In the genomic region with DNA sequence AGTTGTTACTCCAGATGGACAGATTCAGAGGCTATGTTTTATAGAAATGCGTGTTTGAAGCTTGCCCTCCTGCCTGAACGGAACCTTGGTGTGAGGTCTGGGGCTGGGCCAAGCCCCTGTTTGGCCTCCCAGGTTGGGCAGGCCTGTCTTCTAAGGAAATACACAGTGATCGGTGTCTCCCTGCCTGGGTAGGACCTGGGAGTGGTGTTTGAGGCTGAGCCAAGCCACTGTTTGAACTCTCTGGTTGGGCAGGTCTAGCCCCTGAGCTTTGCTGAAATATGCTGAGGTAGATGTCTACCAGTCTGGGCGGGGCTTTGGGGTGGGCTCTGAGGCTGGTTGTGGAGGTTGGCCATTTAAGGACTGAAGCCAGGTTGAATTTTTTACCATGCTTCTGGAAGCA, we compare ENCODE assay signal across 2 cellular contexts.
TF ChIP-seq lines count a peak whose summit lies in the region.

No MANE protein-coding gene starts in this region.

TF ChIP-seq in HEK293, 187 proteins besides CTCF, POLR2A, EP300 and RAD21:
- TF ChIP-seq, protein P1, sequence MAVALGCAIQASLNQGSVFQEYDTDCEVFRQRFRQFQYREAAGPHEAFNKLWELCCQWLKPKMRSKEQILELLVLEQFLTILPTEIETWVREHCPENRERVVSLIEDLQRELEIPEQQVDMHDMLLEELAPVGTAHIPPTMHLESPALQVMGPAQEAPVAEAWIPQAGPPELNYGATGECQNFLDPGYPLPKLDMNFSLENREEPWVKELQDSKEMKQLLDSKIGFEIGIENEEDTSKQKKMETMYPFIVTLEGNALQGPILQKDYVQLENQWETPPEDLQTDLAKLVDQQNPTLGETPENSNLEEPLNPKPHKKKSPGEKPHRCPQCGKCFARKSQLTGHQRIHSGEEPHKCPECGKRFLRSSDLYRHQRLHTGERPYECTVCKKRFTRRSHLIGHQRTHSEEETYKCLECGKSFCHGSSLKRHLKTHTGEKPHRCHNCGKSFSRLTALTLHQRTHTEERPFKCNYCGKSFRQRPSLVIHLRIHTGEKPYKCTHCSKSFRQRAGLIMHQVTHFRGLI (tag by site-specific recombination; IDR thresholded peaks at IDR 0.05): peak; percentile 55; the same call in 1 of the 2 replicates
- TF ChIP-seq, protein P2, sequence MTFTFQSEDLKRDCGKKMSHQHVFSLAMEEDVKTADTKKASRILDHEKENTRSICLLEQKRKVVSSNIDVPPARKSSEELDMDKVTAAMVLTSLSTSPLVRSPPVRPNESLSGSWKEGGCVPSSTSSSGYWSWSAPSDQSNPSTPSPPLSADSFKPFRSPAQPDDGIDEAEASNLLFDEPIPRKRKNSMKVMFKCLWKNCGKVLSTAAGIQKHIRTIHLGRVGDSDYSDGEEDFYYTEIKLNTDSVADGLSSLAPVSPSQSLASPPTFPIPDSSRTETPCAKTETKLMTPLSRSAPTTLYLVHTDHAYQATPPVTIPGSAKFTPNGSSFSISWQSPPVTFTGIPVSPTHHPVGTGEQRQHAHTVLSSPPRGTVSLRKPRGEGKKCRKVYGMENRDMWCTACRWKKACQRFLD (tag by site-specific recombination; IDR thresholded peaks at IDR 0.05): no peak
TF ChIP-seq in HEK293: peak in this region for 1.

TF ChIP-seq in H1, 55 proteins besides CTCF, POLR2A, EP300 and RAD21 (continued from another document):
- TF ChIP-seq TAF1 (IDR thresholded peaks at IDR 0.05; ENCODE audit: low read depth, low read length) (no peak), ASH2L (IDR thresholded peaks at IDR 0.05; ENCODE audit: low read length) (no peak), YY1 (IDR thresholded peaks at IDR 0.05; ENCODE audit: low read depth, low read length) (no peak), NRF1 (IDR thresholded peaks at IDR 0.05; ENCODE audit: low read depth, low read length) (no peak), SIN3A (conservative IDR thresholded peaks at IDR 0.05 in 1 of 2, IDR thresholded peaks at IDR 0.05 in 1 of 2; ENCODE audit: low read depth in 1 of 2, low read length in 2 of 2) (no peak), CBX5 (IDR thresholded peaks at IDR 0.05; ENCODE audit: low read depth, low read length) (no peak)
- TF ChIP-seq, protein P3, sequence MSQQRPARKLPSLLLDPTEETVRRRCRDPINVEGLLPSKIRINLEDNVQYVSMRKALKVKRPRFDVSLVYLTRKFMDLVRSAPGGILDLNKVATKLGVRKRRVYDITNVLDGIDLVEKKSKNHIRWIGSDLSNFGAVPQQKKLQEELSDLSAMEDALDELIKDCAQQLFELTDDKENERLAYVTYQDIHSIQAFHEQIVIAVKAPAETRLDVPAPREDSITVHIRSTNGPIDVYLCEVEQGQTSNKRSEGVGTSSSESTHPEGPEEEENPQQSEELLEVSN (IDR thresholded peaks at IDR 0.05): no peak
